ENCODE assay signal across 8 cellular contexts in genomic region chr6:43772571-43773049, GRCh38. TPM values are rescaled to one million over a fixed set of nuclear protein-coding genes. Genes with fewer than 3 reads are reported as not detected.
DNase-seq lines count a peak whose midpoint lies in the region; ATAC-seq and TF ChIP-seq lines count a peak whose summit lies in the region.

No MANE protein-coding gene starts in this region.

- POLR2A ChIA-PET in T-cell (lab: Charles Lee): no interaction called here

- H3K4me1 Mint-ChIP-seq in T-cell (peaks cover 11 to 29% (median 25%) of the 10 kb centered on the region in 3 donors), neural progenitor cell (peaks cover 40% of the 10 kb centered on the region)

- TF ChIP-seq CTCF in neural progenitor cell (IDR thresholded peaks at IDR 0.05): peak; percentile 30
- no peak for TF ChIP-seq CTCF in omental fat pad (IDR thresholded peaks at IDR 0.05)

- no peak overlapping the region for H3K27ac Mint-ChIP-seq in T-cell
- peak overlapping the region; percentile 97 for H3K27ac Mint-ChIP-seq in neural progenitor cell

- H3K79me2 ChIP-seq in neural progenitor cell (ENCODE audit: low read depth): peaks cover 70% of the 10 kb centered on the region

- DNase-seq in NCI-H2171 treated with DMSO at 0.1 percent for 48 hours (lab: John Stamatoyannopoulos, UW) (peak; percentile 22), NCI-H2171 (lab: John Stamatoyannopoulos, UW) (no peak), T-cell (no peak), fibroblast of gingiva (ENCODE audit: low read depth) (peak; percentile 17), neural progenitor cell (ENCODE audit: low spot score) (peak; percentile 80), omental fat pad (ENCODE audit: low spot score) (no peak), HuH-7.5 (ENCODE audit: low spot score) (no peak), HuH-7 (ENCODE audit: low spot score) (no peak)

- H3K9me3 Mint-ChIP-seq in T-cell (no peaks in the 10 kb centered on the region), neural progenitor cell (peaks cover 2% of the 10 kb centered on the region)

- no peak overlapping the region for H2AFZ ChIP-seq in neural progenitor cell (replicated peaks)

- H3K27me3 ChIP-seq in neural progenitor cell: peaks cover 5% of the 10 kb centered on the region

- peak overlapping the region; percentile 99 for H3K4me2 ChIP-seq in neural progenitor cell

- CTCF ChIA-PET in T-cell (lab: Charles Lee): interaction anchor here in 1 of 2 donors (0.5 kb wide), 1 partner anchor 581 kb away, joined by 3 read pairs; no protein-coding TSS in a partner anchor

- H3K4me3 ChIP-seq in neural progenitor cell: peak overlapping the region; percentile 70

- H3K27ac ChIP-seq in neural progenitor cell: no peak overlapping the region

- H3K9me3 ChIP-seq in neural progenitor cell (ENCODE audit: low read depth): no peaks in the 10 kb centered on the region

- H3K9ac ChIP-seq in neural progenitor cell: peak overlapping the region; percentile 55

- peaks cover 23% of the 10 kb centered on the region for H3F3A ChIP-seq in neural progenitor cell (ENCODE audit: low read depth)

- H3K36me3 Mint-ChIP-seq in T-cell: no peaks in the 10 kb centered on the region
- peaks cover 22% of the 10 kb centered on the region for H3K36me3 Mint-ChIP-seq in neural progenitor cell

- H3K27me3 Mint-ChIP-seq in T-cell (peaks cover 19 to 25% of the 10 kb centered on the region in 2 donors), neural progenitor cell (ENCODE audit: insufficient read depth, low read depth) (peaks cover 17% of the 10 kb centered on the region)

- H3K4me3 Mint-ChIP-seq in T-cell: peak overlapping the region; percentile 73 to 92 (median 83)
- H3K4me3 Mint-ChIP-seq in neural progenitor cell: peak overlapping the region; percentile 99

- peaks cover 69% of the 10 kb centered on the region for H4K20me1 ChIP-seq in neural progenitor cell (ENCODE audit: low read depth)

- H3K4me1 ChIP-seq in neural progenitor cell: peaks cover 33% of the 10 kb centered on the region

- H3K36me3 ChIP-seq in neural progenitor cell: no peaks in the 10 kb centered on the region

- ATAC-seq in T-cell (replicated peaks in 1 of 4) (no peak), omental fat pad (ENCODE audit: low FRiP score) (no peak)

RNA-seq across cellular contexts. Expression of gene VEGFA, which starts 2.6 kb away (rescaled TPM):
- 1 to 10 TPM; 1.1 to 8.9 (median 6.4) TPM for total RNA-seq in T-cell
- total RNA-seq in neural progenitor cell (ENCODE audit: low replicate concordance): 49.6 and 78.6 TPM in 2 replicates
- 100 to 1,000 TPM; 157 to 656 (median 510) TPM for total RNA-seq in omental fat pad

Comparison
In these comparisons a context has a peak if more than half of its experiments do, and no peak if none do; other contexts are left out.
1. DNase-seq: peak in NCI-H2171 treated with DMSO at 0.1 percent for 48 hours (single experiment), fibroblast of gingiva (single experiment) and neural progenitor cell (single experiment); none in NCI-H2171 (single experiment), T-cell (0 of 34), omental fat pad (single experiment), HuH-7.5 (single experiment) and HuH-7 (single experiment).